ENCODE assay signal across 13 cellular contexts in the genomic region with DNA sequence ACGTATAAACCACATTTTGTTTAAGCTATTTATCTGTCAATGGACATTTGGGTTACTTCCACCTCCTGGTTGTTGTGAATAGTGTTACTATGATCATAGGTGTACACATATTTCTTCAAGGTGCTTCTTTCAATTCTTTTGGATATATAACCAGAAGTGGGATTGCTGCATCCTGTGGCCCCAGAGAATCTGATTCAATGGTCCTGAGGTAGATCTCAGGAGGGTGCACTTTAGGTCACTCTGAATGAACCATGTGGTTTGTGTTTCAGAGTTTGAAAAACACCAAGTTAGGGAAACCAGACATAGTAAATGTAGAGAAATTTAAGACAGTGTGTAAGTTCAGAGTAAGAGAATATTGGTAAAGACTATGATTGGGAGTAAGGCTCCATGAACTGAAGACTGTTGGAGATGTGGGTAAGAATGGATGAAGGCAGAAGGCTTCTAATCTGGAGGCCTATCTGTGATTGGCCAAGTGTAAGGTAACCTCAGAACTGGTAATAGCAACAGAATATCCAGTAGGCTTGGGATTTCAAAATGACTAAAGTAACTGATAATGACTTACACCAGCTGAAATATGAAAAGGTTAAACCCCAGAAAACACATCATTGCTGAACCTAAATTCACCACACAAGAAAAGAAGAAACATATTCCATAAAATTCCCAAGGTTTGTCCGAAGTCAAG.
A peak's percentile ranks its signal among the peaks of the same experiment; 100 is the strongest.
DNase-seq lines count a peak whose midpoint lies in the region; ATAC-seq and TF ChIP-seq lines count a peak whose summit lies in the region.
"Had no signal": no experiment of that assay in that cellular context is flagged by ENCODE, and none has a peak within 500 bp of the region (broad histone marks: within the 10 kb centered on the region; RNA-seq: fewer than 3 reads in every experiment).

No MANE protein-coding gene starts in this region.

- no peaks in the 10 kb centered on the region for H3K27me3 Mint-ChIP-seq in activated CD8-positive, alpha-beta T cell treated with anti-CD3 and anti-CD28 coated beads for 36 hours
- H3K27me3 Mint-ChIP-seq in activated CD8-positive, alpha-beta T cell treated with anti-CD3 and anti-CD28 coated beads, Interleukin-2, amount 10 ng/mL, durations not matched to agents 7 days and 5 days (ENCODE audit: low read depth) = no peaks in the 10 kb centered on the region
- H3K27me3 Mint-ChIP-seq in stimulated activated naive B cell treated with anti-CD40 and anti-IgM and Interleukin-4, amounts not matched to agents 10 μg/mL and 1 μg/mL and 100 μg/mL, for 72 hours = no peaks in the 10 kb centered on the region
- no peaks in the 10 kb centered on the region for H3K27me3 Mint-ChIP-seq in effector memory CD8-positive, alpha-beta T cell

- peaks cover 0 to 10% (median 0%) of the 10 kb centered on the region in 12 donors for H3K4me1 ChIP-seq in heart left ventricle
- H3K4me1 ChIP-seq: spleen had no signal

- CTCF ChIA-PET in activated CD8-positive, alpha-beta T cell treated with anti-CD3 and anti-CD28 coated beads for 36 hours (lab: Charles Lee) = no interaction called here
- CTCF ChIA-PET in activated CD8-positive, alpha-beta T cell treated with anti-CD3 and anti-CD28 coated beads, Interleukin-2, amount 10 ng/mL, durations not matched to agents 7 days and 5 days (lab: Charles Lee) = no interaction called here

- WGBS in heart left ventricle, 4 donors = 95 to 100% (median 98%) methylated on average over 2 of the region's 2 CpGs

- no peak for TF ChIP-seq CTCF in activated CD8-positive, alpha-beta T cell treated with anti-CD3 and anti-CD28 coated beads for 36 hours (IDR thresholded peaks at IDR 0.05)
- TF ChIP-seq CTCF in heart left ventricle (IDR thresholded peaks at IDR 0.05) = no peak

- H3K4me3 ChIP-seq in heart left ventricle = no peak overlapping the region
- H3K4me3 ChIP-seq: spleen had no signal

- peaks cover 0 to 87% (median 75%) of the 10 kb centered on the region in 9 donors for H3K36me3 ChIP-seq in heart left ventricle

- POLR2A ChIA-PET in activated CD8-positive, alpha-beta T cell treated with anti-CD3 and anti-CD28 coated beads for 36 hours (lab: Charles Lee) = no interaction called here
- POLR2A ChIA-PET in activated CD8-positive, alpha-beta T cell treated with anti-CD3 and anti-CD28 coated beads, Interleukin-2, amount 10 ng/mL, durations not matched to agents 7 days and 5 days (lab: Charles Lee) = no interaction called here

- H3K4me1 Mint-ChIP-seq in activated CD8-positive, alpha-beta T cell treated with anti-CD3 and anti-CD28 coated beads for 36 hours (ENCODE audit: low read depth) = peaks cover 18% of the 10 kb centered on the region
- peaks cover 2% of the 10 kb centered on the region for H3K4me1 Mint-ChIP-seq in activated CD8-positive, alpha-beta T cell treated with anti-CD3 and anti-CD28 coated beads, Interleukin-2, amount 10 ng/mL, durations not matched to agents 7 days and 5 days (ENCODE audit: low read depth)
- peaks cover 13 to 33% of the 10 kb centered on the region in 2 donors for H3K4me1 Mint-ChIP-seq in stimulated activated naive B cell treated with anti-CD40 and anti-IgM and Interleukin-4, amounts not matched to agents 10 μg/mL and 1 μg/mL and 100 μg/mL, for 72 hours
- no peaks in the 10 kb centered on the region for H3K4me1 Mint-ChIP-seq in effector memory CD8-positive, alpha-beta T cell (ENCODE audit: low read depth in 2 of 2)

- no peaks in the 10 kb centered on the region for H3K9me3 Mint-ChIP-seq in activated CD8-positive, alpha-beta T cell treated with anti-CD3 and anti-CD28 coated beads for 36 hours
- H3K9me3 Mint-ChIP-seq in activated CD8-positive, alpha-beta T cell treated with anti-CD3 and anti-CD28 coated beads, Interleukin-2, amount 10 ng/mL, durations not matched to agents 7 days and 5 days (ENCODE audit: insufficient read depth) = no peaks in the 10 kb centered on the region
- no peaks in the 10 kb centered on the region for H3K9me3 Mint-ChIP-seq in stimulated activated naive B cell treated with anti-CD40 and anti-IgM and Interleukin-4, amounts not matched to agents 10 μg/mL and 1 μg/mL and 100 μg/mL, for 72 hours
- no peaks in the 10 kb centered on the region for H3K9me3 Mint-ChIP-seq in effector memory CD8-positive, alpha-beta T cell

- no peak overlapping the region for H3K27ac ChIP-seq in heart left ventricle
- H3K27ac ChIP-seq: spleen had no signal

- TF ChIP-seq POLR2A in heart left ventricle (IDR thresholded peaks at IDR 0.05) = no peak

- intact Hi-C loops in activated CD8-positive, alpha-beta T cell treated with anti-CD3 and anti-CD28 coated beads for 36 hours (cut with micrococcal nuclease) = no loop called here
- intact Hi-C loops in heart left ventricle (cut with DNase I) = loop anchor here in 1 of 10 donors (5.0 kb wide), 1 partner anchor 67 kb away; no protein-coding TSS in a partner anchor

- H3K9me3 ChIP-seq in heart left ventricle = no peaks in the 10 kb centered on the region
- H3K9me3 ChIP-seq: SK-N-SH, spleen had no signal

- peaks cover 51% of the 10 kb centered on the region for H3K36me3 Mint-ChIP-seq in activated CD8-positive, alpha-beta T cell treated with anti-CD3 and anti-CD28 coated beads for 36 hours (ENCODE audit: low read depth)
- peaks cover 46% of the 10 kb centered on the region for H3K36me3 Mint-ChIP-seq in activated CD8-positive, alpha-beta T cell treated with anti-CD3 and anti-CD28 coated beads, Interleukin-2, amount 10 ng/mL, durations not matched to agents 7 days and 5 days (ENCODE audit: low read depth)
- H3K36me3 Mint-ChIP-seq in stimulated activated naive B cell treated with anti-CD40 and anti-IgM and Interleukin-4, amounts not matched to agents 10 μg/mL and 1 μg/mL and 100 μg/mL, for 72 hours = peaks cover 42 to 49% of the 10 kb centered on the region in 2 donors
- peaks cover 19% of the 10 kb centered on the region for H3K36me3 Mint-ChIP-seq in effector memory CD8-positive, alpha-beta T cell (ENCODE audit: insufficient read depth)

- ATAC-seq in activated CD8-positive, alpha-beta T cell treated with anti-CD3 and anti-CD28 coated beads for 36 hours = peak; percentile 39
- no peak for ATAC-seq in activated CD8-positive, alpha-beta T cell treated with anti-CD3 and anti-CD28 coated beads, Interleukin-2, amount 10 ng/mL, durations not matched to agents 7 days and 5 days
- ATAC-seq in GM21529 (IDR thresholded peaks at IDR 0.05; ENCODE audit: unreplicated experiment) (peak; percentile 43), HG03097 (IDR thresholded peaks at IDR 0.05; ENCODE audit: low FRiP score, unreplicated experiment) (peak; percentile 40), heart left ventricle (no peak)
- ATAC-seq in stimulated activated naive B cell treated with anti-CD40 and anti-IgM and Interleukin-4, amounts not matched to agents 10 μg/mL and 1 μg/mL and 100 μg/mL, for 72 hours (replicated peaks) = peak; percentile 20 to 29
- ATAC-seq in effector memory CD8-positive, alpha-beta T cell (replicated peaks) = no peak
- ATAC-seq: left colon had no signal

- DNase-seq in activated CD8-positive, alpha-beta T cell treated with anti-CD3 and anti-CD28 coated beads for 36 hours = no peak
- no peak for DNase-seq in activated CD8-positive, alpha-beta T cell treated with anti-CD3 and anti-CD28 coated beads, Interleukin-2, amount 10 ng/mL, durations not matched to agents 7 days and 5 days
- DNase-seq in stimulated activated naive B cell treated with anti-CD40 and anti-IgM and Interleukin-4, amounts not matched to agents 10 μg/mL and 1 μg/mL and 100 μg/mL, for 72 hours = no peak
- DNase-seq in heart left ventricle = no peak
- no peak for DNase-seq in effector memory CD8-positive, alpha-beta T cell
- no peak for DNase-seq in globus pallidus (ENCODE audit: low spot score)
- DNase-seq: activated CD4-positive, alpha-beta T cell treated with anti-CD3 and anti-CD28 coated beads for 1 hour; left colon; NCI-H524 treated with DMSO at 0.1 percent for 48 hours; SK-N-SH; spleen had no signal

- peak overlapping the region; percentile 40 for H3K27ac Mint-ChIP-seq in activated CD8-positive, alpha-beta T cell treated with anti-CD3 and anti-CD28 coated beads for 36 hours
- no peak overlapping the region for H3K27ac Mint-ChIP-seq in activated CD8-positive, alpha-beta T cell treated with anti-CD3 and anti-CD28 coated beads, Interleukin-2, amount 10 ng/mL, durations not matched to agents 7 days and 5 days
- peak overlapping the region; percentile 6 for H3K27ac Mint-ChIP-seq in stimulated activated naive B cell treated with anti-CD40 and anti-IgM and Interleukin-4, amounts not matched to agents 10 μg/mL and 1 μg/mL and 100 μg/mL, for 72 hours
- no peak overlapping the region for H3K27ac Mint-ChIP-seq in effector memory CD8-positive, alpha-beta T cell

- no peak overlapping the region for H3K4me3 Mint-ChIP-seq in activated CD8-positive, alpha-beta T cell treated with anti-CD3 and anti-CD28 coated beads for 36 hours
- H3K4me3 Mint-ChIP-seq in activated CD8-positive, alpha-beta T cell treated with anti-CD3 and anti-CD28 coated beads, Interleukin-2, amount 10 ng/mL, durations not matched to agents 7 days and 5 days = no peak overlapping the region
- no peak overlapping the region for H3K4me3 Mint-ChIP-seq in stimulated activated naive B cell treated with anti-CD40 and anti-IgM and Interleukin-4, amounts not matched to agents 10 μg/mL and 1 μg/mL and 100 μg/mL, for 72 hours
- H3K4me3 Mint-ChIP-seq in effector memory CD8-positive, alpha-beta T cell = no peak overlapping the region

- H3K27me3 ChIP-seq in heart left ventricle = no peaks in the 10 kb centered on the region
- H3K27me3 ChIP-seq: spleen had no signal

Comparison
In these comparisons a context has a peak if more than half of its experiments do, and no peak if none do; other contexts are left out.
1. ATAC-seq: peak in activated CD8-positive, alpha-beta T cell treated with anti-CD3 and anti-CD28 coated beads for 36 hours (single experiment), GM21529 (single experiment), HG03097 (single experiment) and stimulated activated naive B cell treated with anti-CD40 and anti-IgM and Interleukin-4, amounts not matched to agents 10 μg/mL and 1 μg/mL and 100 μg/mL, for 72 hours (2 of 2); none in activated CD8-positive, alpha-beta T cell treated with anti-CD3 and anti-CD28 coated beads, Interleukin-2, amount 10 ng/mL, durations not matched to agents 7 days and 5 days (single experiment), heart left ventricle (0 of 4) and effector memory CD8-positive, alpha-beta T cell (single experiment).
2. H3K27ac Mint-ChIP-seq: peak in activated CD8-positive, alpha-beta T cell treated with anti-CD3 and anti-CD28 coated beads for 36 hours (single experiment) and stimulated activated naive B cell treated with anti-CD40 and anti-IgM and Interleukin-4, amounts not matched to agents 10 μg/mL and 1 μg/mL and 100 μg/mL, for 72 hours (single experiment); none in activated CD8-positive, alpha-beta T cell treated with anti-CD3 and anti-CD28 coated beads, Interleukin-2, amount 10 ng/mL, durations not matched to agents 7 days and 5 days (single experiment) and effector memory CD8-positive, alpha-beta T cell (0 of 2).